In genomic region chr6:167142433-167142761, GRCh38 we compare ENCODE assay signal across 17 cellular contexts. TPM values are rescaled to one million over a fixed set of nuclear protein-coding genes. Genes with fewer than 3 reads are reported as not detected.
DNase-seq lines count a peak whose midpoint lies in the region; ATAC-seq and TF ChIP-seq lines count a peak whose summit lies in the region.
"Had no signal": no experiment of that assay in that cellular context is flagged by ENCODE, and none has a peak within 500 bp of the region (broad histone marks: within the 10 kb centered on the region; RNA-seq: fewer than 3 reads in every experiment).

No MANE protein-coding gene starts in this region.

- no peaks in the 10 kb centered on the region for H3K27me3 ChIP-seq in ascending aorta

- CTCF ChIA-PET in Calu3 (lab: Charles Lee): interaction anchor here (0.7 to 1.5 kb wide), 5 partner anchors 14 to 367 kb away, joined by 3 to 12 read pairs (median 5); partner anchors contain the start of gene CEP43

- TF ChIP-seq CTCF in C4-2B (conservative IDR thresholded peaks at IDR 0.05) (peak; percentile 65), neural crest cell (conservative IDR thresholded peaks at IDR 0.05) (peak; percentile 16), ascending aorta (IDR thresholded peaks at IDR 0.05) (no peak), Calu3 (IDR thresholded peaks at IDR 0.05; ENCODE audit: unreplicated experiment) (no peak)

- H3K9me3 Mint-ChIP-seq in neural crest cell (peaks cover 3% of the 10 kb centered on the region), Calu3 (ENCODE audit: low read depth, unreplicated experiment) (peaks cover 3% of the 10 kb centered on the region)

- no peak for DNase-seq in T-helper 17 cell
- DNase-seq in neural crest cell (ENCODE audit: low read depth, low spot score): no peak
- DNase-seq in Right ventricle myocardium inferior (ENCODE audit: missing footprints): no peak
- DNase-seq in ascending aorta (ENCODE audit: low spot score in 2 of 2): no peak
- DNase-seq in NCI-H1417 (lab: John Stamatoyannopoulos, UW): no peak
- DNase-seq in Calu3: no peak
- DNase-seq: DMS 273 treated with DMSO at 0.1 percent for 48 hours, GF-D8, HCEC 1CT, NCI-H1048, NCI-H2081 treated with DMSO at 0.1 percent for 48 hours had no signal

- H3K4me1 Mint-ChIP-seq in T-helper 17 cell: peaks cover 44% of the 10 kb centered on the region
- peaks cover 20% of the 10 kb centered on the region for H3K4me1 Mint-ChIP-seq in neural crest cell
- peaks cover 8% of the 10 kb centered on the region for H3K4me1 Mint-ChIP-seq in Calu3 (ENCODE audit: low read depth, unreplicated experiment)

- H3K36me3 Mint-ChIP-seq in T-helper 17 cell (ENCODE audit: low read depth): no peaks in the 10 kb centered on the region
- no peaks in the 10 kb centered on the region for H3K36me3 Mint-ChIP-seq in neural crest cell (ENCODE audit: low read depth)
- H3K36me3 Mint-ChIP-seq in Calu3 (ENCODE audit: insufficient read depth, unreplicated experiment): no peaks in the 10 kb centered on the region

- H3K36me3 ChIP-seq in ascending aorta: no peaks in the 10 kb centered on the region

- no peaks in the 10 kb centered on the region for H3K27me3 Mint-ChIP-seq in T-helper 17 cell
- peaks cover 24% of the 10 kb centered on the region for H3K27me3 Mint-ChIP-seq in neural crest cell (ENCODE audit: low read depth)
- H3K27me3 Mint-ChIP-seq in Calu3 (ENCODE audit: unreplicated experiment): peaks cover 61% of the 10 kb centered on the region

- no TSS peak for BruUV-seq in Calu3 (replicated peaks; lab: Mats Ljungman, UMichigan)

- H3K27ac Mint-ChIP-seq in T-helper 17 cell: peak overlapping the region; percentile 89
- H3K27ac Mint-ChIP-seq in neural crest cell (ENCODE audit: unreplicated experiment): no peak overlapping the region
- H3K27ac Mint-ChIP-seq in Calu3 (ENCODE audit: unreplicated experiment): no peak overlapping the region

- no peak overlapping the region for H3K4me3 ChIP-seq in ascending aorta
- H3K4me3 ChIP-seq: GM23248, K562 had no signal

- no peaks in the 10 kb centered on the region for H3K9me3 ChIP-seq in T-helper 17 cell (ENCODE audit: control insufficient read depth, low read length, poor library complexity, severe bottlenecking)
- H3K9me3 ChIP-seq in ascending aorta: no peaks in the 10 kb centered on the region

- intact Hi-C loops in Right ventricle myocardium inferior (cut with DNase I) (loop anchor here (2.0 kb wide), 1 partner anchor 142 kb away; no protein-coding TSS in a partner anchor), ascending aorta (cut with DNase I) (loop anchor here (10.0 kb wide), 1 partner anchor 368 kb away; no protein-coding TSS in a partner anchor), Calu3 (cut with micrococcal nuclease; ENCODE audit: unreplicated experiment) (loop anchor here (1.0 to 5.0 kb wide), 2 partner anchors 145 to 356 kb away; partner anchors contain the start of gene CEP43)

- no peak overlapping the region for H3K27ac ChIP-seq in C4-2B
- no peak overlapping the region for H3K27ac ChIP-seq in ascending aorta
- H3K27ac ChIP-seq: GM23248 had no signal

- H3K4me1 ChIP-seq in ascending aorta: no peaks in the 10 kb centered on the region

- ATAC-seq in GM19351 (IDR thresholded peaks at IDR 0.05; ENCODE audit: unreplicated experiment) (peak; percentile 12), T-helper 17 cell (no peak), Right ventricle myocardium inferior (no peak)

- peak overlapping the region; percentile 59 for H3K4me3 Mint-ChIP-seq in T-helper 17 cell
- H3K4me3 Mint-ChIP-seq in neural crest cell: no peak overlapping the region
- no peak overlapping the region for H3K4me3 Mint-ChIP-seq in Calu3 (ENCODE audit: low read depth, unreplicated experiment)

RNA-seq across cellular contexts. Expression of gene GPR31, which starts 15.4 kb away (rescaled TPM):
- not detected for total RNA-seq in T-helper 17 cell
- not detected in 2 replicates for total RNA-seq in neural crest cell
- not detected for total RNA-seq in Right ventricle myocardium inferior
- total RNA-seq in ascending aorta: not detected
- not detected in 2 replicates for total RNA-seq in Calu3 (2022)
- total RNA-seq: A673, GM23248, K562, M059J had no signal

RNA-seq across cellular contexts. Expression of gene CCR6, which starts 19.5 kb away (rescaled TPM):
- total RNA-seq in T-helper 17 cell (10 to 100 TPM; 57.4 to 60.5 TPM), neural crest cell (not detected in 2 replicates), Right ventricle myocardium inferior (not detected), ascending aorta (not detected), Calu3 (2022) (not detected in 2 replicates)
- total RNA-seq: A673, GM23248, K562 had no signal

Comparison
In these comparisons a context has a peak if more than half of its experiments do, and no peak if none do; other contexts are left out.
1. CTCF ChIP-seq: peak in C4-2B (single experiment) and neural crest cell (single experiment); none in ascending aorta (0 of 3) and Calu3 (single experiment).
2. RNA of gene CCR6, which starts 19.5 kb away (total RNA-seq): 57.4 to 60.5 TPM in T-helper 17 cell; not detected in neural crest cell, not detected in Right ventricle myocardium inferior (single experiment), not detected in ascending aorta (single experiment) and not detected in Calu3; every median in the first group is over 10 times any median in the second.